In genomic region chr11:118789501-118790356, GRCh38 we compare ENCODE assay signal across 8 cellular contexts. TPM values are rescaled to one million over a fixed set of nuclear protein-coding genes. Genes with fewer than 3 reads are reported as not detected.
A peak's percentile ranks its signal among the peaks of the same experiment; 100 is the strongest.
DNase-seq lines count a peak whose midpoint lies in the region; ATAC-seq and TF ChIP-seq lines count a peak whose summit lies in the region.

No MANE protein-coding gene starts in this region.

- TF ChIP-seq CTCF in lung (IDR thresholded peaks at IDR 0.05; ENCODE audit: control extremely low read depth, extremely low read depth) = no peak

- H3K9ac ChIP-seq in SK-N-MC (ENCODE audit: insufficient read length) (peak overlapping the region; percentile 98), subcutaneous abdominal adipose tissue (ENCODE audit: low read length in 5 of 5) (peak overlapping the region; percentile 91 to 100 (median 99))

- ATAC-seq in HG03039 (IDR thresholded peaks at IDR 0.05; ENCODE audit: unreplicated experiment) (peak; percentile 1), lung (ENCODE audit: insufficient read depth, low FRiP score) (no peak), GM21515 (IDR thresholded peaks at IDR 0.05; ENCODE audit: unreplicated experiment) (no peak), HG03354 (IDR thresholded peaks at IDR 0.05; ENCODE audit: poor library complexity, severe bottlenecking, unreplicated experiment) (no peak)

- H3K4me1 ChIP-seq in lung (ENCODE audit: control insufficient read depth in 2 of 2, insufficient read depth in 2 of 2, low read length in 2 of 2) = peaks cover 5 to 10% of the 10 kb centered on the region in 2 donors
- peaks cover 4 to 46% (median 42%) of the 10 kb centered on the region in 5 donors for H3K4me1 ChIP-seq in subcutaneous abdominal adipose tissue (ENCODE audit: control insufficient read depth in 5 of 5, insufficient read depth in 5 of 5, low read length in 5 of 5)

- peak overlapping the region; percentile 98 for H3K27ac ChIP-seq in SK-N-MC
- H3K27ac ChIP-seq in cingulate gyrus (ENCODE audit: low read depth, low read length) = peak overlapping the region; percentile 98
- H3K27ac ChIP-seq in lung (ENCODE audit: low read depth in 1 of 2, low read length in 1 of 2) = peak overlapping the region; percentile 95 to 100
- peak overlapping the region; percentile 100 for H3K27ac ChIP-seq in subcutaneous abdominal adipose tissue (ENCODE audit: low read depth, low read length)

- H3K9me3 ChIP-seq in SK-N-MC (ENCODE audit: low read depth, low read length) (no peaks in the 10 kb centered on the region), lung (ENCODE audit: control insufficient read depth in 2 of 2, insufficient read depth in 1 of 2, low read length in 1 of 2) (no peaks in the 10 kb centered on the region), subcutaneous abdominal adipose tissue (ENCODE audit: control insufficient read depth in 5 of 5, low read length in 5 of 5) (no peaks in the 10 kb centered on the region)

- no peaks in the 10 kb centered on the region for H3K27me3 ChIP-seq in lung (ENCODE audit: control insufficient read depth, insufficient read depth)
- no peaks in the 10 kb centered on the region for H3K27me3 ChIP-seq in subcutaneous abdominal adipose tissue (ENCODE audit: control insufficient read depth in 5 of 5, insufficient read depth in 4 of 5, low read length in 5 of 5)

- H3K4me3 ChIP-seq in SK-N-MC (peak overlapping the region; percentile 86), lung (peak overlapping the region; percentile 98), subcutaneous abdominal adipose tissue (ENCODE audit: low read depth in 1 of 5, low read length in 5 of 5) (peak overlapping the region; percentile 94 to 97 (median 95))

- WGBS in lung, 2 donors = 1% methylated on average over 18 of the region's 18 CpGs

- peaks cover 22% of the 10 kb centered on the region for H3K36me3 ChIP-seq in SK-N-MC (ENCODE audit: insufficient read depth, low read length)
- peaks cover 0 to 2% of the 10 kb centered on the region in 2 donors for H3K36me3 ChIP-seq in lung (ENCODE audit: control insufficient read depth in 2 of 2, insufficient read depth in 2 of 2, low read length in 2 of 2)
- peaks cover 0 to 10% (median 6%) of the 10 kb centered on the region in 5 donors for H3K36me3 ChIP-seq in subcutaneous abdominal adipose tissue (ENCODE audit: control insufficient read depth in 5 of 5, insufficient read depth in 5 of 5, low read length in 5 of 5)

- peak; percentile 53 for DNase-seq in ELF-1 (ENCODE audit: low read depth, low spot score)
- DNase-seq in SK-N-MC (ENCODE audit: low read depth, low spot score) = no peak
- DNase-seq in lung (ENCODE audit: low spot score) = no peak

RNA-seq across cellular contexts. Expression of gene DDX6, which starts 1.2 kb away (rescaled TPM):
- 100 to 1,000 TPM in 1 of 2 donors, 10 to 100 TPM in 1; 96.8 to 209 TPM for total RNA-seq in lung
- 10 to 100 TPM; 19.9 to 26.5 TPM for polyA plus RNA-seq in lung
